In genomic region chr5:16617272-16617973, GRCh38 we compare ENCODE assay signal across 8 cellular contexts. TPM values are rescaled to one million over a fixed set of nuclear protein-coding genes. Genes with fewer than 3 reads are reported as not detected.
DNase-seq lines count a peak whose midpoint lies in the region; ATAC-seq, FAIRE-seq and TF ChIP-seq lines count a peak whose summit lies in the region.

No MANE protein-coding gene starts in this region.

- in situ Hi-C loops in KBM-7 (cut with MboI; ENCODE audit: low pct_unique_long_range_greater_than_20kb, low sequenced_read_pairs) = no loop called here

- H3K27me3 Mint-ChIP-seq in T-cell = no peaks in the 10 kb centered on the region

- TF ChIP-seq POLR2A in thyroid gland (IDR thresholded peaks at IDR 0.05) = no peak

- CTCF ChIA-PET in T-cell (lab: Charles Lee) = interaction anchor here (0.7 to 1.2 kb wide), 3 partner anchors 9 to 31 kb away, joined by 4 to 14 read pairs (median 10); no protein-coding TSS in a partner anchor

- peak overlapping the region; percentile 46 for H3K4me3 ChIP-seq in bronchial epithelial cell (ENCODE audit: low read depth, low read length)
- peak overlapping the region; percentile 63 for H3K4me3 ChIP-seq in mononuclear cell (ENCODE audit: low read length)
- H3K4me3 ChIP-seq in thyroid gland (replicated peaks in 1 of 3) = peak overlapping the region in 2 of 3 donors; percentile 22 to 79

- H3K27ac ChIP-seq in thyroid gland = peak overlapping the region in 2 of 3 donors; percentile 32 to 47

- no peak for FAIRE-seq in bronchial epithelial cell (lab: Jason Lieb, UNC)

- peak; percentile 20 for ATAC-seq in GM21723 (IDR thresholded peaks at IDR 0.05; ENCODE audit: unreplicated experiment)
- ATAC-seq in T-cell (replicated peaks in 1 of 4) = peak; percentile 46 to 54 (median 48)
- ATAC-seq in GM21786 (IDR thresholded peaks at IDR 0.05; ENCODE audit: unreplicated experiment) = no peak
- ATAC-seq in HG02763 (IDR thresholded peaks at IDR 0.05; ENCODE audit: unreplicated experiment) = no peak

- H3K27me3 ChIP-seq in bronchial epithelial cell (ENCODE audit: control insufficient read depth, insufficient read depth, low read length) = peaks cover 10% of the 10 kb centered on the region
- no peaks in the 10 kb centered on the region for H3K27me3 ChIP-seq in mononuclear cell (ENCODE audit: insufficient read depth, low read length)
- H3K27me3 ChIP-seq in thyroid gland = no peaks in the 10 kb centered on the region

- POLR2A ChIA-PET in T-cell (lab: Charles Lee) = interaction anchor here (0.8 to 1.7 kb wide), 3 partner anchors 9 to 10 kb away, joined by 3 to 5 read pairs (median 3); no protein-coding TSS in a partner anchor

- H3K4me1 ChIP-seq in mononuclear cell (ENCODE audit: insufficient read depth, low read length) = peaks cover 28% of the 10 kb centered on the region
- H3K4me1 ChIP-seq in thyroid gland = peaks cover 0 to 12% of the 10 kb centered on the region in 2 donors

- intact Hi-C loops in thyroid gland (cut with DNase I) = no loop called here

- DNase-seq in T-cell = peak; percentile 16 to 73 (median 52)
- no peak for DNase-seq in bronchial epithelial cell (ENCODE audit: low read depth)
- peak; percentile 8 to 28 for DNase-seq in thyroid gland
- no peak for DNase-seq in KBM-7

- TF ChIP-seq CTCF in bronchial epithelial cell (IDR thresholded peaks at IDR 0.05; ENCODE audit: insufficient read depth, low read length, severe bottlenecking) (no peak), thyroid gland (IDR thresholded peaks at IDR 0.05) (no peak)

- H3K4me3 Mint-ChIP-seq in T-cell = no peak overlapping the region

- H3K36me3 ChIP-seq in bronchial epithelial cell (ENCODE audit: control insufficient read depth, insufficient read depth, low read length) (no peaks in the 10 kb centered on the region), thyroid gland (no peaks in the 10 kb centered on the region)

- H3K36me3 Mint-ChIP-seq in T-cell = peaks cover 14% of the 10 kb centered on the region

- H3K9me3 Mint-ChIP-seq in T-cell = no peaks in the 10 kb centered on the region

- peaks cover 39 to 43% (median 39%) of the 10 kb centered on the region in 3 donors for H3K4me1 Mint-ChIP-seq in T-cell

- H3K27ac Mint-ChIP-seq in T-cell = no peak overlapping the region

- no peaks in the 10 kb centered on the region for H3K9me3 ChIP-seq in mononuclear cell (ENCODE audit: low read depth, low read length)
- H3K9me3 ChIP-seq in thyroid gland = no peaks in the 10 kb centered on the region

- WGBS in thyroid gland, 2 donors = 34 to 37% methylated on average over 21 to 24 of the region's 27 CpGs

RNA-seq across cellular contexts. Expression of gene RETREG1, which starts 0.6 kb away (rescaled TPM):
- total RNA-seq in T-cell (10 to 100 TPM; 41.0 to 72.1 (median 55.5) TPM), bronchial epithelial cell (0.53 and 1.2 TPM in 2 replicates), mononuclear cell (14.7 TPM), thyroid gland (10 to 100 TPM; 14.8 to 22.1 (median 17.9) TPM)

Comparison
In these comparisons a context has a peak if more than half of its experiments do, and no peak if none do; other contexts are left out.
1. ATAC-seq: peak in GM21723 (single experiment) and T-cell (4 of 4); none in GM21786 (single experiment) and HG02763 (single experiment).
2. DNase-seq: peak in T-cell (34 of 34) and thyroid gland (2 of 2); none in bronchial epithelial cell (single experiment) and KBM-7 (single experiment).
3. Peak in every context shown above with its lines, with median percentiles within 50 percentile points of each other: H3K4me3 ChIP-seq.